Comparison of ENCODE assay signal across 9 cellular contexts in the genomic region with DNA sequence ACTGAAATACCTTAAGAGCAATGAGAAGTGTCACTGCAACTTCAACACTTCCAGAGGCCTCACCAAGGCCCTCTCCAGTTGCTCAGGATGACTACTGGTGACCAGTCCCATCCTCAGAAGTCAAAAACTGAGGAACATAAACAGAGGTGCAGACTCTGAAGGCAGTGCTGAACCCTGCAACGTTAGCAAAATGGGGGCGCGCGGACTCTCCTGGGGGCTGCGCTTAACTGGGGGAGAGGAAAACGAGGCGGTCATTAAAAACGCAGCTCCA. TPM values are rescaled to one million over a fixed set of nuclear protein-coding genes. Genes with fewer than 3 reads are reported as not detected.
A peak's percentile ranks its signal among the peaks of the same experiment; 100 is the strongest.
DNase-seq lines count a peak whose midpoint lies in the region; ATAC-seq and TF ChIP-seq lines count a peak whose summit lies in the region.
"Had no signal": no experiment of that assay in that cellular context is flagged by ENCODE, and none has a peak within 500 bp of the region (broad histone marks: within the 10 kb centered on the region; RNA-seq: fewer than 3 reads in every experiment).

No MANE protein-coding gene starts in this region.

- H3K9me3 Mint-ChIP-seq in activated naive CD4-positive, alpha-beta T cell treated with anti-CD3 and anti-CD28 coated beads, Interleukin-2, amount 10 ng/mL, durations not matched to agents 7 days and 5 days: no peaks in the 10 kb centered on the region

- peak overlapping the region; percentile 71 for H3K27ac Mint-ChIP-seq in activated naive CD4-positive, alpha-beta T cell treated with anti-CD3 and anti-CD28 coated beads, Interleukin-2, amount 10 ng/mL, durations not matched to agents 7 days and 5 days

- H3K36me3 ChIP-seq in lung (ENCODE audit: control insufficient read depth in 2 of 2, insufficient read depth in 2 of 2, low read length in 2 of 2) (peaks cover 0 to 4% of the 10 kb centered on the region in 2 donors), transverse colon (no peaks in the 10 kb centered on the region)

- TF ChIP-seq POLR2A in transverse colon (IDR thresholded peaks at IDR 0.05): no peak

- no peak for TF ChIP-seq CTCF in astrocyte of the spinal cord (IDR thresholded peaks at IDR 0.05; ENCODE audit: low read depth, low read length)
- TF ChIP-seq CTCF in lung (IDR thresholded peaks at IDR 0.05; ENCODE audit: control extremely low read depth, extremely low read depth): no peak
- no peak for TF ChIP-seq CTCF in transverse colon (IDR thresholded peaks at IDR 0.05)

- intact Hi-C loops in transverse colon (cut with DNase I; ENCODE audit: low total_unique reads): loop anchor here (5.0 kb wide), 1 partner anchor 588 kb away; no protein-coding TSS in a partner anchor

- H3K4me1 Mint-ChIP-seq in activated naive CD4-positive, alpha-beta T cell treated with anti-CD3 and anti-CD28 coated beads, Interleukin-2, amount 10 ng/mL, durations not matched to agents 7 days and 5 days: peaks cover 31% of the 10 kb centered on the region

- in situ Hi-C loops in astrocyte of the spinal cord (cut with HindIII; ENCODE audit: low sequenced_read_pairs): no loop called here
- in situ Hi-C loops in transverse colon (cut with MboI; ENCODE audit: low pct_ligation_motif_present in 1 of 4, low pct_unique_long_range_greater_than_20kb in 1 of 4, low sequenced_read_pairs in 3 of 4): loop anchor here (5.0 to 10.0 kb wide), 3 partner anchors 165 to 255 kb away; no protein-coding TSS in a partner anchor

- H3K4me3 ChIP-seq in astrocyte of the spinal cord (ENCODE audit: low read depth, low read length) (peak overlapping the region; percentile 81), lung (peak overlapping the region; percentile 90), transverse colon (peak overlapping the region; percentile 78 to 95 (median 92))

- H3K9me3 ChIP-seq in lung (ENCODE audit: control insufficient read depth in 2 of 2, insufficient read depth in 1 of 2, low read length in 1 of 2): no peaks in the 10 kb centered on the region
- H3K9me3 ChIP-seq in transverse colon: no peaks in the 10 kb centered on the region

- H3K4me1 ChIP-seq in lung (ENCODE audit: control insufficient read depth in 2 of 2, insufficient read depth in 2 of 2, low read length in 2 of 2) (peaks cover 0 to 10% of the 10 kb centered on the region in 2 donors), transverse colon (peaks cover 14 to 29% (median 21%) of the 10 kb centered on the region in 4 donors)

- peaks cover 4% of the 10 kb centered on the region for H3K36me3 Mint-ChIP-seq in activated naive CD4-positive, alpha-beta T cell treated with anti-CD3 and anti-CD28 coated beads, Interleukin-2, amount 10 ng/mL, durations not matched to agents 7 days and 5 days

- CTCF ChIA-PET in activated naive CD4-positive, alpha-beta T cell treated with anti-CD3 and anti-CD28 coated beads, Interleukin-2, amount 10 ng/mL, durations not matched to agents 7 days and 5 days (lab: Charles Lee): interaction anchor here (1.1 to 3.3 kb wide), 19 partner anchors 9 to 595 kb away, joined by 3 to 111 read pairs (median 6); a partner anchor contains a TSS

- no peaks in the 10 kb centered on the region for H3K27me3 Mint-ChIP-seq in activated naive CD4-positive, alpha-beta T cell treated with anti-CD3 and anti-CD28 coated beads, Interleukin-2, amount 10 ng/mL, durations not matched to agents 7 days and 5 days

- 2% methylated on average over 7 to 8 of the region's 8 CpGs for WGBS in lung, 2 donors
- 13% methylated on average over 8 of the region's 8 CpGs; no CpG with 5 or more reads in 1 of the 2 donors for WGBS in transverse colon (ENCODE audit: low coverage in 1 of 2), 2 donors

- no peak for DNase-seq in activated naive CD4-positive, alpha-beta T cell treated with anti-CD3 and anti-CD28 coated beads, Interleukin-2, amount 10 ng/mL, durations not matched to agents 7 days and 5 days
- no peak for DNase-seq in activated naive CD4-positive, alpha-beta T cell treated with anti-CD3 and anti-CD28 coated beads, Interleukin-2, amount 50 U/mL, for 16 hours
- no peak for DNase-seq in astrocyte of the spinal cord (ENCODE audit: low read depth, low spot score)
- no peak for DNase-seq in lung (ENCODE audit: low spot score)
- DNase-seq in transverse colon: no peak
- DNase-seq in DMS 273 treated with DMSO at 0.1 percent for 48 hours (lab: John Stamatoyannopoulos, UW): no peak
- no peak for DNase-seq in iPS-NIHi7 (ENCODE audit: extremely low spot score)
- DNase-seq in NCI-H524 treated with DMSO at 0.1 percent for 48 hours (lab: John Stamatoyannopoulos, UW): no peak
- DNase-seq: activated effector memory CD4-positive, alpha-beta T cell treated with Interleukin-2 at 50 U/mL for 16 hours had no signal

- ATAC-seq in lung (ENCODE audit: insufficient read depth, low FRiP score): no peak

- H3K27ac ChIP-seq in lung (ENCODE audit: low read depth in 1 of 2, low read length in 1 of 2) (peak overlapping the region in 1 of 2 donors; percentile 43), transverse colon (peak overlapping the region; percentile 91 to 98 (median 93))

- H3K4me3 Mint-ChIP-seq in activated naive CD4-positive, alpha-beta T cell treated with anti-CD3 and anti-CD28 coated beads, Interleukin-2, amount 10 ng/mL, durations not matched to agents 7 days and 5 days: peak overlapping the region; percentile 82

- no peak for TF ChIP-seq EP300 in transverse colon (IDR thresholded peaks at IDR 0.05; ENCODE audit: low read depth)

- H3K27me3 ChIP-seq in lung (ENCODE audit: control insufficient read depth, insufficient read depth) (no peaks in the 10 kb centered on the region), transverse colon (no peaks in the 10 kb centered on the region)

RNA-seq across cellular contexts. Expression of a gene that starts 0.9 kb away (rescaled TPM):
- total RNA-seq in lung: 10 to 100 TPM; 13.7 to 15.4 TPM
- polyA plus RNA-seq in lung: 1 to 10 TPM; 4.7 to 9.2 TPM
- total RNA-seq in transverse colon: 1 to 10 TPM; 3.0 to 10.0 (median 5.9) TPM
